In the genomic region with DNA sequence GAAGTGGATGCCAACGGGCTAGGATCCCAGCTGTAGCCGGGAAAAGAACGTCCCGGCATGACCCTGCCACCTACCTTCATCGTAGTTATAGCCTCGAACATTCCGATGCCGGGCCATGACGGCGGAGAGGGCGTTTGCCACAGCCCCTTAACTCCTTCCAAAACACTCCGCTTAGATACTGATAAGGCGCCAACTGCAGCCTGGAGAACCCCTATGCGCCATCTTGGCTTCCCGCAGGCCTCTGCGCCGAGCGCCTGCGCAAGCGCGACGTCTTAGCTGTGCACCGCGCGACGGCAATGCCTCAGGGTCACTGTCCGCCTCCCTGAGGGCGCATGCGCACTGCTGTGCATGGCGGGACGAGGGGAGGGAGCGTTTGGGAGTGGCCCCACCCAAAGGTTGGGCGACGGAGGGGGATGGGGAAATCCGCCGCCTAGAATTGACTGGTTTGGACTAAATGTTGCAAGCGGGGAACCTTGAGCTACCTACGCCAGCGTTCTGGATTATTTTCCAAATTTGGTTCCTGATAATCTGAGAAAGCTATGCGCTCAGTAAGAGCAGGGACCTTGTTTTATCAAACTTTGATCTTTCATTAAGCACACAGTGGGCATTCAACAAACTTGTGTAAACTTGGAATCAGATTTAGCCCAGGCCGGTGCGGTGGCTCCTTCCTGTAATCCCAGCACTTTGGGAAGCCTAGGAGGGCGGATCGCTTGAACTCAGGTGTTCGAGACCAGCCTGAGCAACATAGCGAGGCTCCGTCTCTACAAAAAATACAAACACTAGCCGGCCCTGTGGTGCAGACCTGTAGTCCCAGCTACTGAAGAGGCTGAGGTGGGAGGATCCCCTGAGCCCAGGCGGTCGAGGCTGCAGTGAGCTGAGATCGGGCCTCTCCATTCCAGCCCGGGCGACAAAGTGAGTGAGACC, we compare ENCODE assay signal across 1 cellular context.
TF ChIP-seq lines count a peak whose summit lies in the region.

A gene (minus strand): TSS at position 248 of the 924 bp plus-strand sequence. CDS start 131 bp downstream, at position 117.

TF ChIP-seq in K562, 482 proteins besides CTCF, POLR2A, EP300 and RAD21 (continued from another document):
- TF ChIP-seq, protein P1, sequence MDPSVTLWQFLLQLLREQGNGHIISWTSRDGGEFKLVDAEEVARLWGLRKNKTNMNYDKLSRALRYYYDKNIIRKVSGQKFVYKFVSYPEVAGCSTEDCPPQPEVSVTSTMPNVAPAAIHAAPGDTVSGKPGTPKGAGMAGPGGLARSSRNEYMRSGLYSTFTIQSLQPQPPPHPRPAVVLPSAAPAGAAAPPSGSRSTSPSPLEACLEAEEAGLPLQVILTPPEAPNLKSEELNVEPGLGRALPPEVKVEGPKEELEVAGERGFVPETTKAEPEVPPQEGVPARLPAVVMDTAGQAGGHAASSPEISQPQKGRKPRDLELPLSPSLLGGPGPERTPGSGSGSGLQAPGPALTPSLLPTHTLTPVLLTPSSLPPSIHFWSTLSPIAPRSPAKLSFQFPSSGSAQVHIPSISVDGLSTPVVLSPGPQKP (CRISPR knock-in tag; IDR thresholded peaks at IDR 0.05), result no peak
- TF ChIP-seq, protein P2, sequence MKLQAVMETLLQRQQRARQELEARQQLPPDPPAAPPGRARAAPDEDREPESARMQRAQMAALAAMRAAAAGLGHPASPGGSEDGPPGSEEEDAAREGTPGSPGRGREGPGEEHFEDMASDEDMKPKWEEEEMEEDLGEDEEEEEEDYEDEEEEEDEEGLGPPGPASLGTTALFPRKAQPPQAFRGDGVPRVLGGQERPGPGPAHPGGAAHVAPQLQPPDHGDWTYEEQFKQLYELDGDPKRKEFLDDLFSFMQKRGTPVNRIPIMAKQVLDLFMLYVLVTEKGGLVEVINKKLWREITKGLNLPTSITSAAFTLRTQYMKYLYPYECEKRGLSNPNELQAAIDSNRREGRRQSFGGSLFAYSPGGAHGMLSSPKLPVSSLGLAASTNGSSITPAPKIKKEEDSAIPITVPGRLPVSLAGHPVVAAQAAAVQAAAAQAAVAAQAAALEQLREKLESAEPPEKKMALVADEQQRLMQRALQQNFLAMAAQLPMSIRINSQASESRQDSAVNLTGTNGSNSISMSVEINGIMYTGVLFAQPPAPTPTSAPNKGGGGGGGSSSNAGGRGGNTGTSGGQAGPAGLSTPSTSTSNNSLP (IDR thresholded peaks at IDR 0.05; ENCODE audit: borderline replicate concordance, low read depth, low read length), result no peak; the same call in 1 of the 2 replicates
- no peak for TF ChIP-seq DMBX1 (CRISPR knock-in tag; IDR thresholded peaks at IDR 0.05; ENCODE audit: borderline replicate concordance)
- peak; percentile 43; the same call in 1 of the 2 replicates for TF ChIP-seq ZNF263 (CRISPR knock-in tag; IDR thresholded peaks at IDR 0.05; ENCODE audit: borderline replicate concordance)
- peak in 1 of 2 experiments; percentile 80; a peak in 3 of 4 replicates for TF ChIP-seq SIN3A (IDR thresholded peaks at IDR 0.05; ENCODE audit: borderline replicate concordance in 2 of 2, control insufficient read depth in 1 of 2, low read depth in 2 of 2, low read length in 2 of 2)
- no peak for TF ChIP-seq MED1 (CRISPR knock-in tag; IDR thresholded peaks at IDR 0.05; ENCODE audit: borderline replicate concordance)
- TF ChIP-seq MCM7 (IDR thresholded peaks at IDR 0.05), result no peak
- TF ChIP-seq, protein P3, sequence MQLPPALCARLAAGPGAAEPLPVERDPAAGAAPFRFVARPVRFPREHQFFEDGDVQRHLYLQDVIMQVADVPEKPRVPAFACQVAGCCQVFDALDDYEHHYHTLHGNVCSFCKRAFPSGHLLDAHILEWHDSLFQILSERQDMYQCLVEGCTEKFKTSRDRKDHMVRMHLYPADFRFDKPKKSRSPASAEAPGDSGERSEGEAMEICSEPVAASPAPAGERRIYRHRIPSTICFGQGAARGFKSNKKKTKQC (CRISPR knock-in tag; IDR thresholded peaks at IDR 0.05), result peak; percentile 74; the same call in 1 of the 2 replicates
- TF ChIP-seq, protein P4, sequence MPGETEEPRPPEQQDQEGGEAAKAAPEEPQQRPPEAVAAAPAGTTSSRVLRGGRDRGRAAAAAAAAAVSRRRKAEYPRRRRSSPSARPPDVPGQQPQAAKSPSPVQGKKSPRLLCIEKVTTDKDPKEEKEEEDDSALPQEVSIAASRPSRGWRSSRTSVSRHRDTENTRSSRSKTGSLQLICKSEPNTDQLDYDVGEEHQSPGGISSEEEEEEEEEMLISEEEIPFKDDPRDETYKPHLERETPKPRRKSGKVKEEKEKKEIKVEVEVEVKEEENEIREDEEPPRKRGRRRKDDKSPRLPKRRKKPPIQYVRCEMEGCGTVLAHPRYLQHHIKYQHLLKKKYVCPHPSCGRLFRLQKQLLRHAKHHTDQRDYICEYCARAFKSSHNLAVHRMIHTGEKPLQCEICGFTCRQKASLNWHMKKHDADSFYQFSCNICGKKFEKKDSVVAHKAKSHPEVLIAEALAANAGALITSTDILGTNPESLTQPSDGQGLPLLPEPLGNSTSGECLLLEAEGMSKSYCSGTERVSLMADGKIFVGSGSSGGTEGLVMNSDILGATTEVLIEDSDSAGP (CRISPR knock-in tag; IDR thresholded peaks at IDR 0.05), result peak; percentile 44; the same call in 1 of the 2 replicates
- TF ChIP-seq ZBTB17 (CRISPR knock-in tag; IDR thresholded peaks at IDR 0.05), result peak; percentile 96
- peak; percentile 76; the same call in 1 of the 2 replicates for TF ChIP-seq CTBP1 (IDR thresholded peaks at IDR 0.05; ENCODE audit: borderline replicate concordance)
- no peak for TF ChIP-seq ZNF197 (CRISPR knock-in tag; IDR thresholded peaks at IDR 0.05; ENCODE audit: low read depth)
- TF ChIP-seq GTF2F1 (IDR thresholded peaks at IDR 0.05; ENCODE audit: low read depth, low read length), result 0 out of 2 replicates have a peak, but pooled peaks have one; percentile 71
- TF ChIP-seq DIDO1 (tag; IDR thresholded peaks at IDR 0.05; ENCODE audit: low read depth), result peak; percentile 47
- TF ChIP-seq, protein P5, sequence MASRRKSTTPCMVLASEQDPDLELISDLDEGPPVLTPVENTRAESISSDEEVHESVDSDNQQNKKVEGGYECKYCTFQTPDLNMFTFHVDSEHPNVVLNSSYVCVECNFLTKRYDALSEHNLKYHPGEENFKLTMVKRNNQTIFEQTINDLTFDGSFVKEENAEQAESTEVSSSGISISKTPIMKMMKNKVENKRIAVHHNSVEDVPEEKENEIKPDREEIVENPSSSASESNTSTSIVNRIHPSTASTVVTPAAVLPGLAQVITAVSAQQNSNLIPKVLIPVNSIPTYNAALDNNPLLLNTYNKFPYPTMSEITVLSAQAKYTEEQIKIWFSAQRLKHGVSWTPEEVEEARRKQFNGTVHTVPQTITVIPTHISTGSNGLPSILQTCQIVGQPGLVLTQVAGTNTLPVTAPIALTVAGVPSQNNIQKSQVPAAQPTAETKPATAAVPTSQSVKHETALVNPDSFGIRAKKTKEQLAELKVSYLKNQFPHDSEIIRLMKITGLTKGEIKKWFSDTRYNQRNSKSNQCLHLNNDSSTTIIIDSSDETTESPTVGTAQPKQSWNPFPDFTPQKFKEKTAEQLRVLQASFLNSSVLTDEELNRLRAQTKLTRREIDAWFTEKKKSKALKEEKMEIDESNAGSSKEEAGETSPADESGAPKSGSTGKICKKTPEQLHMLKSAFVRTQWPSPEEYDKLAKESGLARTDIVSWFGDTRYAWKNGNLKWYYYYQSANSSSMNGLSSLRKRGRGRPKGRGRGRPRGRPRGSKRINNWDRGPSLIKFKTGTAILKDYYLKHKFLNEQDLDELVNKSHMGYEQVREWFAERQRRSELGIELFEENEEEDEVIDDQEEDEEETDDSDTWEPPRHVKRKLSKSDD (conservative IDR thresholded peaks at IDR 0.05; ENCODE audit: low read length), result peak; percentile 36; the same call in 1 of the 2 replicates
- peak; percentile 90 for TF ChIP-seq SP1 (CRISPR knock-in tag; IDR thresholded peaks at IDR 0.05)
- TF ChIP-seq RBM14 (IDR thresholded peaks at IDR 0.05; ENCODE audit: borderline replicate concordance, insufficient read depth, low read depth, low read length), result no peak
- TF ChIP-seq RAD51 (IDR thresholded peaks at IDR 0.05; ENCODE audit: borderline replicate concordance, low read depth), result no peak
- peak; percentile 72 for TF ChIP-seq SAP30 (IDR thresholded peaks at IDR 0.05; ENCODE audit: borderline replicate concordance, insufficient read depth, low read depth, low read length, poor library complexity, severe bottlenecking)
- TF ChIP-seq ESRRA (IDR thresholded peaks at IDR 0.05; ENCODE audit: borderline replicate concordance, low read depth), result peak; percentile 89
- TF ChIP-seq KLF1 (tag; IDR thresholded peaks at IDR 0.05), result peak; percentile 86
- peak; percentile 43 for TF ChIP-seq HNRNPLL (IDR thresholded peaks at IDR 0.05; ENCODE audit: low read depth, low read length, poor library complexity, severe bottlenecking)
- 0 out of 2 replicates have a peak, but pooled peaks have one; percentile 17 for TF ChIP-seq TARDBP (IDR thresholded peaks at IDR 0.05)
